ENCODE assay signal across 8 cellular contexts in the genomic region with DNA sequence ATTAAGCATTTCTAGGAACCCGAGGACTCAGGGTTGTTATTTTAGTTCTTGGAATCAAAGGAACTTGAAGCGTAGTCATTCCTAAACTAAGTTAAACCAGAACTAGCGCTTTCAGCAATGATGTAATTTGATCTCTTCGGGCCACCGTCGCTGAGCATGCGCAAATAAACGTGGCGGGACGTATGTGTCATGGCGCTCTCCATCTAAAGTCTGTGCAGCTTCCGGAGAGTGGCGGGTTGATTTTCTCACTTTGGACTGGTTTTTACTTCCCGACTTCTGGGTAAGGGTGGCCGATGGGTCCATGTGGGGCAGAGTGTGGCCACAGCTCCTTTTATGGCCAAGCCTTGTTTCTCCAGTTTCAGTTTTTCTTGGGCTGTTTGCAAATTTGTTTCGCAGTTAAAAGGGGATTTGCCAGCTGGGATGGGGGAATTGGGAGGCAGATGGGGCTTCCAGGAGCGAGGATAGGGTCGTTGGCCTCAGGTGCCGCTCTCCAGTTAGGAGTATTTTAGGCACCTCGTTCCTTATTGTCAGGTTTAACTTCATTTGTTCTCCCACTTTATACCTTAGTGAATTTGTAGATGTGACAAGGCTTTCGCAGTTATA.
DNase-seq lines count a peak whose midpoint lies in the region; ATAC-seq, FAIRE-seq and TF ChIP-seq lines count a peak whose summit lies in the region.

Gene CDKAL1 (plus strand): TSS at position 163 of the 603 bp plus-strand sequence. CDS start 11,894 bp downstream, outside the sequence.

- peak within 1 kb of the TSS; percentile 71 for H2AFZ ChIP-seq in Loucy (ENCODE audit: low read length)

- peak within 1 kb of the TSS; percentile 95 for H3K4me3 ChIP-seq in Loucy (ENCODE audit: low read length, poor library complexity, severe bottlenecking)

- H3K4me1 ChIP-seq in Loucy (ENCODE audit: insufficient read depth, low read length, poor library complexity, severe bottlenecking): peaks cover 43% of the 10 kb centered on the region

- H3K27ac Mint-ChIP-seq in nephron progenitor cell: peak within 1 kb of the TSS; percentile 99
- H3K27ac Mint-ChIP-seq in stimulated activated naive CD8-positive, alpha-beta T cell treated with anti-CD3 and anti-CD28 coated beads, Interleukin-15, amount 100 ng/mL, for 72 hours: peak within 1 kb of the TSS; percentile 96 to 98

- H3K9me3 Mint-ChIP-seq in nephron progenitor cell: no peaks in the 10 kb centered on the region
- no peaks in the 10 kb centered on the region for H3K9me3 Mint-ChIP-seq in stimulated activated naive CD8-positive, alpha-beta T cell treated with anti-CD3 and anti-CD28 coated beads, Interleukin-15, amount 100 ng/mL, for 72 hours

- H3K27me3 ChIP-seq in Loucy (ENCODE audit: insufficient read depth, low read length, poor library complexity, severe bottlenecking): no peaks in the 10 kb centered on the region

- peak; percentile 86 for FAIRE-seq in H54 (lab: Jason Lieb, UNC)

- TF ChIP-seq POLR2A in H54 (IDR thresholded peaks at IDR 0.05; ENCODE audit: low read depth, low read length) (peak; percentile 63; the same call in 1 of the 2 replicates), Raji (IDR thresholded peaks at IDR 0.05; ENCODE audit: insufficient read depth, low read depth, low read length) (peak; percentile 86)

- peak; percentile 92 for ATAC-seq in stimulated activated naive CD8-positive, alpha-beta T cell treated with anti-CD3 and anti-CD28 coated beads, Interleukin-15, amount 100 ng/mL, for 72 hours

- TF ChIP-seq CTCF in Loucy (conservative IDR thresholded peaks at IDR 0.05; ENCODE audit: low read length) (no peak), nephron progenitor cell (IDR thresholded peaks at IDR 0.05) (no peak)

- peak within 1 kb of the TSS; percentile 93 for H3K9ac ChIP-seq in Loucy (ENCODE audit: low read depth, low read length, poor library complexity, severe bottlenecking)

- peaks cover 49% of the 10 kb centered on the region for H3K79me2 ChIP-seq in Loucy (ENCODE audit: insufficient read depth, low read length)

- H3K4me2 ChIP-seq in Loucy (ENCODE audit: low read depth, low read length, poor library complexity, severe bottlenecking): peak within 1 kb of the TSS; percentile 66

- H3K4me1 Mint-ChIP-seq in nephron progenitor cell: peaks cover 34% of the 10 kb centered on the region
- H3K4me1 Mint-ChIP-seq in stimulated activated naive CD8-positive, alpha-beta T cell treated with anti-CD3 and anti-CD28 coated beads, Interleukin-15, amount 100 ng/mL, for 72 hours: peaks cover 43% of the 10 kb centered on the region

- no peaks in the 10 kb centered on the region for H3F3A ChIP-seq in Loucy (ENCODE audit: low read depth)

- H3K9me2 ChIP-seq in Loucy (replicated peaks; ENCODE audit: low read depth, low read length): no peaks in the 10 kb centered on the region

- peak within 1 kb of the TSS; percentile 98 for H3K4me3 Mint-ChIP-seq in nephron progenitor cell
- H3K4me3 Mint-ChIP-seq in stimulated activated naive CD8-positive, alpha-beta T cell treated with anti-CD3 and anti-CD28 coated beads, Interleukin-15, amount 100 ng/mL, for 72 hours: peak within 1 kb of the TSS; percentile 94 to 95

- DNase-seq in EL (peak; percentile 91), H54 (ENCODE audit: insufficient read length, low spot score) (peak; percentile 36), fibroblast of the conjunctiva (ENCODE audit: low read depth) (peak; percentile 82), nephron progenitor cell (peak; percentile 85)
- peak; percentile 82 for DNase-seq in activated T-helper 9 cell treated with anti-CD3 and anti-CD28 coated beads, Interleukin-2, amount 50 U/mL, for 16 hours (ENCODE audit: low read depth)
- DNase-seq in stimulated activated naive CD8-positive, alpha-beta T cell treated with anti-CD3 and anti-CD28 coated beads, Interleukin-15, amount 100 ng/mL, for 72 hours: peak; percentile 82 to 93

- H3K36me3 Mint-ChIP-seq in nephron progenitor cell (ENCODE audit: low read depth): peaks cover 11% of the 10 kb centered on the region

- H3K27me3 Mint-ChIP-seq in nephron progenitor cell (ENCODE audit: low read depth, poor library complexity): peaks cover 14% of the 10 kb centered on the region
- H3K27me3 Mint-ChIP-seq in stimulated activated naive CD8-positive, alpha-beta T cell treated with anti-CD3 and anti-CD28 coated beads, Interleukin-15, amount 100 ng/mL, for 72 hours: peaks cover 5% of the 10 kb centered on the region

- H3K36me3 ChIP-seq in Loucy (ENCODE audit: insufficient read depth, low read length): no peaks in the 10 kb centered on the region

- no peaks in the 10 kb centered on the region for H3K9me3 ChIP-seq in Loucy (ENCODE audit: insufficient read depth, low read depth, low read length)

- peaks cover 7% of the 10 kb centered on the region for H4K20me1 ChIP-seq in Loucy (ENCODE audit: insufficient read depth, low read length, poor library complexity, severe bottlenecking)

Comparison
In these comparisons a context has a peak if more than half of its experiments do, and no peak if none do; other contexts are left out.
1. Peak in every context shown above with its lines: DNase-seq, ATAC-seq and H3K4me3 ChIP-seq.
2. DNase-seq: peak in every context shown above with its lines; median percentile 91 in EL; 88 in stimulated activated naive CD8-positive, alpha-beta T cell treated with anti-CD3 and anti-CD28 coated beads, Interleukin-15, amount 100 ng/mL, for 72 hours; 85 in nephron progenitor cell; 82 in activated T-helper 9 cell treated with anti-CD3 and anti-CD28 coated beads, Interleukin-2, amount 50 U/mL, for 16 hours; 82 in fibroblast of the conjunctiva; 36 in H54.